In genomic region chr5:38650540-38651275, GRCh38 we compare ENCODE assay signal across 10 cellular contexts.
DNase-seq lines count a peak whose midpoint lies in the region; ATAC-seq and TF ChIP-seq lines count a peak whose summit lies in the region.
"Had no signal": no experiment of that assay in that cellular context is flagged by ENCODE, and none has a peak within 500 bp of the region (broad histone marks: within the 10 kb centered on the region; RNA-seq: fewer than 3 reads in every experiment).

No MANE protein-coding gene starts in this region.

- DNase-seq in DMS53 (lab: John Stamatoyannopoulos, UW) (peak; percentile 58), M059J (ENCODE audit: low read depth) (peak; percentile 74), mesenchymal stem cell (peak; percentile 58), cerebellum (ENCODE audit: low spot score) (no peak), NCI-H446 treated with DMSO at 0.1 percent for 48 hours (lab: John Stamatoyannopoulos, UW) (no peak), transverse colon (no peak)
- no peak for DNase-seq in activated naive CD8-positive, alpha-beta T cell treated with anti-CD3 and anti-CD28 coated beads, Interleukin-2, amount 50 U/mL, for 24 hours
- DNase-seq: NCI-H526 treated with DMSO at 0.1 percent for 48 hours had no signal

- no peak overlapping the region for H3K23ac ChIP-seq in mesenchymal stem cell (ENCODE audit: low read length in 2 of 2)

- no peak overlapping the region for H2BK15ac ChIP-seq in mesenchymal stem cell (ENCODE audit: low read depth, poor library complexity, severe bottlenecking)

- H3K4me2 ChIP-seq in mesenchymal stem cell (ENCODE audit: low read length, poor library complexity, severe bottlenecking): peak overlapping the region; percentile 23

- H2BK5ac ChIP-seq in mesenchymal stem cell (ENCODE audit: low read depth, low read length, poor library complexity, severe bottlenecking): no peak overlapping the region

- intact Hi-C loops in transverse colon (cut with DNase I; ENCODE audit: low total_unique reads): no loop called here

- no peak overlapping the region for H3K4ac ChIP-seq in mesenchymal stem cell (ENCODE audit: low read depth in 1 of 2, low read length in 2 of 2)

- H3K27me3 Mint-ChIP-seq in activated naive CD8-positive, alpha-beta T cell treated with anti-CD3 and anti-CD28 coated beads, Interleukin-2, amount 50 U/mL, for 24 hours: peaks cover 15% of the 10 kb centered on the region

- H3K18ac ChIP-seq in mesenchymal stem cell (ENCODE audit: low read depth in 1 of 2, low read length in 2 of 2): peak overlapping the region; percentile 72 to 86

- no peak for TF ChIP-seq POLR2A in transverse colon (IDR thresholded peaks at IDR 0.05)

- peaks cover 4% of the 10 kb centered on the region for H3K4me1 ChIP-seq in mesenchymal stem cell (ENCODE audit: control insufficient read depth, insufficient read depth, low read depth, low read length)
- H3K4me1 ChIP-seq in transverse colon: no peaks in the 10 kb centered on the region

- peak overlapping the region in 1 of 2 experiments; percentile 57 for H3K4me3 ChIP-seq in mesenchymal stem cell (ENCODE audit: insufficient read depth in 1 of 2, low read depth in 1 of 2, low read length in 2 of 2)
- no peak overlapping the region for H3K4me3 ChIP-seq in transverse colon
- H3K4me3 ChIP-seq: cardiac muscle cell had no signal

- no peaks in the 10 kb centered on the region for H3K36me3 Mint-ChIP-seq in activated naive CD8-positive, alpha-beta T cell treated with anti-CD3 and anti-CD28 coated beads, Interleukin-2, amount 50 U/mL, for 24 hours (ENCODE audit: low read depth)

- H3K27ac Mint-ChIP-seq in activated naive CD8-positive, alpha-beta T cell treated with anti-CD3 and anti-CD28 coated beads, Interleukin-2, amount 50 U/mL, for 24 hours: no peak overlapping the region

- H3K27ac ChIP-seq in mesenchymal stem cell (ENCODE audit: low read length, poor library complexity, severe bottlenecking) (no peak overlapping the region), transverse colon (no peak overlapping the region)
- H3K27ac ChIP-seq: cardiac muscle cell had no signal

- H3K36me3 ChIP-seq in mesenchymal stem cell (ENCODE audit: control insufficient read depth in 1 of 2, insufficient read depth in 2 of 2, low read depth in 1 of 2, low read length in 2 of 2) (no peaks in the 10 kb centered on the region), transverse colon (no peaks in the 10 kb centered on the region)
- H3K36me3 ChIP-seq: cardiac muscle cell had no signal

- peak overlapping the region; percentile 26 for H3K4me3 Mint-ChIP-seq in activated naive CD8-positive, alpha-beta T cell treated with anti-CD3 and anti-CD28 coated beads, Interleukin-2, amount 50 U/mL, for 24 hours

- H3K9me3 ChIP-seq in mesenchymal stem cell (ENCODE audit: control insufficient read depth, low read length) (no peaks in the 10 kb centered on the region), transverse colon (no peaks in the 10 kb centered on the region)

- no peak overlapping the region for H2AFZ ChIP-seq in mesenchymal stem cell (ENCODE audit: low read depth, low read length)

- no peak overlapping the region for H2AK5ac ChIP-seq in mesenchymal stem cell (ENCODE audit: low read length, severe bottlenecking)

- no peak for ATAC-seq in activated naive CD8-positive, alpha-beta T cell treated with anti-CD3 and anti-CD28 coated beads, Interleukin-2, amount 50 U/mL, for 24 hours
- no peak for ATAC-seq in GM18502 (IDR thresholded peaks at IDR 0.05; ENCODE audit: poor library complexity, unreplicated experiment)

- in situ Hi-C loops in transverse colon (cut with MboI; ENCODE audit: low pct_ligation_motif_present in 1 of 4, low pct_unique_long_range_greater_than_20kb in 1 of 4, low sequenced_read_pairs in 3 of 4): no loop called here

- 66% methylated on average over 8 of the region's 13 CpGs for WGBS in mesenchymal stem cell
- 7 to 22% methylated on average over 8 to 13 of the region's 13 CpGs for WGBS in transverse colon (ENCODE audit: low coverage in 1 of 2), 2 donors

- H2BK12ac ChIP-seq in mesenchymal stem cell (ENCODE audit: low read length in 2 of 2): peak overlapping the region in 1 of 2 experiments; percentile 69

- peak overlapping the region; percentile 10 for H3K9ac ChIP-seq in mesenchymal stem cell (ENCODE audit: low read length)

- peaks cover 0 to 2% of the 10 kb centered on the region in 2 experiments for H3K27me3 ChIP-seq in mesenchymal stem cell (ENCODE audit: control insufficient read depth in 1 of 2, insufficient read depth in 1 of 2, low read length in 2 of 2)
- H3K27me3 ChIP-seq in transverse colon: no peaks in the 10 kb centered on the region
- H3K27me3 ChIP-seq: cardiac muscle cell had no signal

- H4K8ac ChIP-seq in mesenchymal stem cell (ENCODE audit: low read length): peak overlapping the region; percentile 86

- H4K91ac ChIP-seq in mesenchymal stem cell (ENCODE audit: low read length): peak overlapping the region; percentile 71

- H2BK120ac ChIP-seq in mesenchymal stem cell (ENCODE audit: low read depth, low read length): peak overlapping the region; percentile 76

- H3K4me1 Mint-ChIP-seq in activated naive CD8-positive, alpha-beta T cell treated with anti-CD3 and anti-CD28 coated beads, Interleukin-2, amount 50 U/mL, for 24 hours: peaks cover 8% of the 10 kb centered on the region

- no peak for TF ChIP-seq EP300 in transverse colon (IDR thresholded peaks at IDR 0.05; ENCODE audit: low read depth)

- TF ChIP-seq CTCF in transverse colon (IDR thresholded peaks at IDR 0.05): no peak

- H3K14ac ChIP-seq in mesenchymal stem cell (ENCODE audit: low read length in 2 of 2): no peak overlapping the region

- H3K9me3 Mint-ChIP-seq in activated naive CD8-positive, alpha-beta T cell treated with anti-CD3 and anti-CD28 coated beads, Interleukin-2, amount 50 U/mL, for 24 hours: no peaks in the 10 kb centered on the region

- H3K79me1 ChIP-seq in mesenchymal stem cell (replicated peaks; ENCODE audit: low read length, poor library complexity, severe bottlenecking): no peaks in the 10 kb centered on the region

Comparison
In these comparisons a context has a peak if more than half of its experiments do, and no peak if none do; other contexts are left out.
1. DNase-seq: peak in DMS53 (single experiment), M059J (single experiment) and mesenchymal stem cell (single experiment); none in activated naive CD8-positive, alpha-beta T cell treated with anti-CD3 and anti-CD28 coated beads, Interleukin-2, amount 50 U/mL, for 24 hours (single experiment), cerebellum (single experiment), NCI-H446 treated with DMSO at 0.1 percent for 48 hours (single experiment) and transverse colon (single experiment).